Comparison of ENCODE assay signal across 1 cellular context in genomic region chr2:156689945-156690344, GRCh38.
TF ChIP-seq lines count a peak whose summit lies in the region.

No MANE protein-coding gene starts in this region.

TF ChIP-seq in H1, 55 proteins besides CTCF, POLR2A, EP300 and RAD21:
- TF ChIP-seq KDM4A (IDR thresholded peaks at IDR 0.05; ENCODE audit: low read depth, low read length, severe bottlenecking) = no peak
- no peak for TF ChIP-seq JUN (IDR thresholded peaks at IDR 0.05; ENCODE audit: low read depth, low read length)
- no peak for TF ChIP-seq TEAD4 (IDR thresholded peaks at IDR 0.05; ENCODE audit: low read depth, low read length)
- no peak for TF ChIP-seq RXRA (IDR thresholded peaks at IDR 0.05; ENCODE audit: insufficient read depth, low read depth, low read length)
- TF ChIP-seq SP4 (IDR thresholded peaks at IDR 0.05; ENCODE audit: low read length) = no peak
- TF ChIP-seq NRF1 (IDR thresholded peaks at IDR 0.05; ENCODE audit: low read depth, low read length) = no peak
- no peak for TF ChIP-seq MAX (IDR thresholded peaks at IDR 0.05)
- no peak for TF ChIP-seq TAF1 (IDR thresholded peaks at IDR 0.05; ENCODE audit: low read depth, low read length)
- no peak for TF ChIP-seq BACH1 (IDR thresholded peaks at IDR 0.05; ENCODE audit: low read length)
- no peak for TF ChIP-seq ATF2 (IDR thresholded peaks at IDR 0.05; ENCODE audit: low read length)
- TF ChIP-seq POLR2AphosphoS5 (IDR thresholded peaks at IDR 0.05; ENCODE audit: low read depth, low read length) = no peak
TF ChIP-seq in H1: peak in this region for 0.
